ENCODE assay signal across 23 cellular contexts in genomic region chr6:127880452-127880851, GRCh38. TPM values are rescaled to one million over a fixed set of nuclear protein-coding genes. Genes with fewer than 3 reads are reported as not detected.
DNase-seq lines count a peak whose midpoint lies in the region; ATAC-seq lines count a peak whose summit lies in the region.
"Had no signal": no experiment of that assay in that cellular context is flagged by ENCODE, and none has a peak within 500 bp of the region (broad histone marks: within the 10 kb centered on the region; RNA-seq: fewer than 3 reads in every experiment).

No MANE protein-coding gene starts in this region.

- CTCF ChIA-PET in activated CD4-positive, alpha-beta memory T cell treated with anti-CD3 and anti-CD28 coated beads, Interleukin-2, amount 10 ng/mL, durations not matched to agents 7 days and 5 days (lab: Charles Lee) = interaction anchor here (0.6 to 1.4 kb wide), 4 partner anchors 25 to 364 kb away, joined by 3 to 4 read pairs (median 4); no protein-coding TSS in a partner anchor
- CTCF ChIA-PET in activated CD4-positive, alpha-beta memory T cell treated with anti-CD3 and anti-CD28 coated beads for 36 hours (lab: Charles Lee) = interaction anchor here (0.6 to 1.2 kb wide), 3 partner anchors 12 to 124 kb away, joined by 3 to 5 read pairs (median 4); no protein-coding TSS in a partner anchor

- POLR2A ChIA-PET in activated CD4-positive, alpha-beta memory T cell treated with anti-CD3 and anti-CD28 coated beads, Interleukin-2, amount 10 ng/mL, durations not matched to agents 7 days and 5 days (lab: Charles Lee) = interaction anchor here (0.6 to 3.4 kb wide), 8 partner anchors 11 to 402 kb away, joined by 3 to 18 read pairs (median 4); partner anchors contain the start of gene THEMIS
- POLR2A ChIA-PET in activated CD4-positive, alpha-beta memory T cell treated with anti-CD3 and anti-CD28 coated beads for 36 hours (lab: Charles Lee) = interaction anchor here (0.6 kb wide), 1 partner anchor 101 kb away, joined by 3 read pairs; no protein-coding TSS in a partner anchor
- POLR2A ChIA-PET in naive thymus-derived CD8-positive, alpha-beta T cell (lab: Charles Lee) = interaction anchor here (0.7 to 1.3 kb wide), 2 partner anchors 19 to 88 kb away, joined by 6 read pairs; no protein-coding TSS in a partner anchor

- H3K9me3 Mint-ChIP-seq in activated CD4-positive, alpha-beta memory T cell treated with anti-CD3 and anti-CD28 coated beads, Interleukin-2, amount 10 ng/mL, durations not matched to agents 7 days and 5 days = peaks cover 2% of the 10 kb centered on the region
- no peaks in the 10 kb centered on the region for H3K9me3 Mint-ChIP-seq in activated CD4-positive, alpha-beta memory T cell treated with anti-CD3 and anti-CD28 coated beads for 36 hours
- peaks cover 0 to 12% (median 0%) of the 10 kb centered on the region in 9 donors for H3K9me3 Mint-ChIP-seq in naive thymus-derived CD8-positive, alpha-beta T cell
- H3K9me3 Mint-ChIP-seq: HFFc6, type B pancreatic cell, WTC11 had no signal

- peak overlapping the region; percentile 69 for H3K27ac Mint-ChIP-seq in activated CD4-positive, alpha-beta memory T cell treated with anti-CD3 and anti-CD28 coated beads, Interleukin-2, amount 10 ng/mL, durations not matched to agents 7 days and 5 days
- no peak overlapping the region for H3K27ac Mint-ChIP-seq in activated CD4-positive, alpha-beta memory T cell treated with anti-CD3 and anti-CD28 coated beads for 36 hours
- peak overlapping the region; percentile 74 for H3K27ac Mint-ChIP-seq in T-helper 17 cell
- H3K27ac Mint-ChIP-seq in naive thymus-derived CD8-positive, alpha-beta T cell = peak overlapping the region in 6 of 10 donors; percentile 59 to 92 (median 86)
- H3K27ac Mint-ChIP-seq: HFFc6, type B pancreatic cell, WTC11 had no signal

- intact Hi-C loops in activated CD4-positive, alpha-beta memory T cell treated with anti-CD3 and anti-CD28 coated beads for 36 hours (cut with micrococcal nuclease) = loop anchor here (1.0 to 2.0 kb wide), 3 partner anchors 14 to 21 kb away; partner anchors contain the start of gene THEMIS

- peaks cover 56% of the 10 kb centered on the region for H3K36me3 Mint-ChIP-seq in activated CD4-positive, alpha-beta memory T cell treated with anti-CD3 and anti-CD28 coated beads, Interleukin-2, amount 10 ng/mL, durations not matched to agents 7 days and 5 days (ENCODE audit: low read depth)
- no peaks in the 10 kb centered on the region for H3K36me3 Mint-ChIP-seq in activated CD4-positive, alpha-beta memory T cell treated with anti-CD3 and anti-CD28 coated beads for 36 hours
- peaks cover 3% of the 10 kb centered on the region for H3K36me3 Mint-ChIP-seq in T-helper 17 cell (ENCODE audit: low read depth)
- peaks cover 0 to 29% (median 11%) of the 10 kb centered on the region in 3 donors for H3K36me3 Mint-ChIP-seq in naive thymus-derived CD8-positive, alpha-beta T cell
- H3K36me3 Mint-ChIP-seq: type B pancreatic cell, WTC11 had no signal

- H3K9me3 ChIP-seq in T-helper 17 cell (ENCODE audit: control insufficient read depth, low read length, poor library complexity, severe bottlenecking) = peaks cover 2% of the 10 kb centered on the region
- H3K9me3 ChIP-seq: adrenal gland, mucosa of descending colon, right lobe of liver had no signal

- peak; percentile 69 for ATAC-seq in T-helper 17 cell
- ATAC-seq in naive thymus-derived CD8-positive, alpha-beta T cell = peak; percentile 31 to 40
- ATAC-seq in HG03095 (IDR thresholded peaks at IDR 0.05; ENCODE audit: unreplicated experiment) = no peak
- no peak for ATAC-seq in HG03196 (IDR thresholded peaks at IDR 0.05; ENCODE audit: unreplicated experiment)
- no peak for ATAC-seq in HG03097 (IDR thresholded peaks at IDR 0.05; ENCODE audit: low FRiP score, unreplicated experiment)
- ATAC-seq: left ventricle myocardium superior, mucosa of descending colon, right lobe of liver had no signal

- DNase-seq in activated CD4-positive, alpha-beta memory T cell treated with anti-CD3 and anti-CD28 coated beads, Interleukin-2, amount 10 ng/mL, durations not matched to agents 7 days and 5 days = no peak
- no peak for DNase-seq in activated CD4-positive, alpha-beta memory T cell treated with anti-CD3 and anti-CD28 coated beads for 36 hours
- DNase-seq in LHCN-M2 (ENCODE audit: low read depth) (peak; percentile 19), T-helper 17 cell (no peak)
- no peak for DNase-seq in naive thymus-derived CD8-positive, alpha-beta T cell
- DNase-seq: adrenal gland; DMS153; effector CD8-positive, alpha-beta T cell; HFFc6; Karpas-422; NCI-H1417; NCI-H446; occipital lobe; right lobe of liver; stimulated activated naive CD4-positive, alpha-beta T cell treated with Interleukin-2 at 50 U/mL for 16 hours had no signal

- H3K4me3 Mint-ChIP-seq in activated CD4-positive, alpha-beta memory T cell treated with anti-CD3 and anti-CD28 coated beads, Interleukin-2, amount 10 ng/mL, durations not matched to agents 7 days and 5 days = no peak overlapping the region
- no peak overlapping the region for H3K4me3 Mint-ChIP-seq in activated CD4-positive, alpha-beta memory T cell treated with anti-CD3 and anti-CD28 coated beads for 36 hours
- no peak overlapping the region for H3K4me3 Mint-ChIP-seq in T-helper 17 cell
- H3K4me3 Mint-ChIP-seq in naive thymus-derived CD8-positive, alpha-beta T cell = peak overlapping the region; percentile 63 to 86 (median 78)
- H3K4me3 Mint-ChIP-seq: WTC11 had no signal

- no peaks in the 10 kb centered on the region for H3K27me3 Mint-ChIP-seq in activated CD4-positive, alpha-beta memory T cell treated with anti-CD3 and anti-CD28 coated beads, Interleukin-2, amount 10 ng/mL, durations not matched to agents 7 days and 5 days
- H3K27me3 Mint-ChIP-seq in activated CD4-positive, alpha-beta memory T cell treated with anti-CD3 and anti-CD28 coated beads for 36 hours = no peaks in the 10 kb centered on the region
- H3K27me3 Mint-ChIP-seq in T-helper 17 cell = no peaks in the 10 kb centered on the region
- no peaks in the 10 kb centered on the region for H3K27me3 Mint-ChIP-seq in naive thymus-derived CD8-positive, alpha-beta T cell
- H3K27me3 Mint-ChIP-seq: type B pancreatic cell had no signal

- H3K4me1 Mint-ChIP-seq in activated CD4-positive, alpha-beta memory T cell treated with anti-CD3 and anti-CD28 coated beads, Interleukin-2, amount 10 ng/mL, durations not matched to agents 7 days and 5 days = peaks cover 71% of the 10 kb centered on the region
- peaks cover 70% of the 10 kb centered on the region for H3K4me1 Mint-ChIP-seq in activated CD4-positive, alpha-beta memory T cell treated with anti-CD3 and anti-CD28 coated beads for 36 hours (ENCODE audit: low read depth)
- peaks cover 27% of the 10 kb centered on the region for H3K4me1 Mint-ChIP-seq in T-helper 17 cell
- peaks cover 28 to 82% (median 65%) of the 10 kb centered on the region in 4 donors for H3K4me1 Mint-ChIP-seq in naive thymus-derived CD8-positive, alpha-beta T cell

RNA-seq across cellular contexts. Expression of gene THEMIS, which starts 20.4 kb away (rescaled TPM):
- total RNA-seq in activated CD4-positive, alpha-beta memory T cell treated with anti-CD3 and anti-CD28 coated beads, Interleukin-2, amount 10 ng/mL, durations not matched to agents 7 days and 5 days = 10 to 100 TPM; 65.6 to 68.2 TPM
- total RNA-seq in activated CD4-positive, alpha-beta memory T cell treated with anti-CD3 and anti-CD28 coated beads for 36 hours = 10 to 100 TPM in 1 of 2 experiments, 1 to 10 TPM in 1; 9.5 to 11.5 TPM
- total RNA-seq in LHCN-M2 (2014; rRNA removed) (0.26 TPM in 1 of 2 replicates, not detected in the other), T-helper 17 cell (10 to 100 TPM; 53.9 to 64.7 TPM)
- polyA plus RNA-seq in LHCN-M2 (2012) = 0.01 TPM
- total RNA-seq in naive thymus-derived CD8-positive, alpha-beta T cell = 100 to 1,000 TPM; 128 TPM
- polyA plus RNA-seq in naive thymus-derived CD8-positive, alpha-beta T cell = 100 to 1,000 TPM; 168 to 212 (median 183) TPM
- total RNA-seq: fibroblast of lung, WTC11 had no signal
- polyA plus RNA-seq: fibroblast of lung had no signal

Comparison
In these comparisons a context has a peak if more than half of its experiments do, and no peak if none do; other contexts are left out.
1. H3K4me3 Mint-ChIP-seq: peak in naive thymus-derived CD8-positive, alpha-beta T cell (10 of 10); none in activated CD4-positive, alpha-beta memory T cell treated with anti-CD3 and anti-CD28 coated beads, Interleukin-2, amount 10 ng/mL, durations not matched to agents 7 days and 5 days (single experiment), activated CD4-positive, alpha-beta memory T cell treated with anti-CD3 and anti-CD28 coated beads for 36 hours (single experiment) and T-helper 17 cell (single experiment).
2. ATAC-seq: peak in T-helper 17 cell (single experiment) and naive thymus-derived CD8-positive, alpha-beta T cell (2 of 2); none in HG03095 (single experiment), HG03196 (single experiment) and HG03097 (single experiment).